ENCODE assay signal across 25 cellular contexts in genomic region chr3:1855836-1856235, GRCh38.
DNase-seq lines count a peak whose midpoint lies in the region; ATAC-seq, FAIRE-seq and TF ChIP-seq lines count a peak whose summit lies in the region.
"Had no signal": no experiment of that assay in that cellular context is flagged by ENCODE, and none has a peak within 500 bp of the region (broad histone marks: within the 10 kb centered on the region; RNA-seq: fewer than 3 reads in every experiment).

No MANE protein-coding gene starts in this region.

- H3K23me2 ChIP-seq in H9 (ENCODE audit: insufficient read length, low read depth, low read length, poor library complexity, severe bottlenecking) = no peaks in the 10 kb centered on the region

- no peak for DNase-seq in D721Med (ENCODE audit: insufficient read length, low spot score)
- DNase-seq in NCI-H69 (lab: John Stamatoyannopoulos, UW) = peak; percentile 4
- DNase-seq in neural crest cell (ENCODE audit: low read depth, low spot score) = no peak
- DNase-seq in NCI-H128 (lab: John Stamatoyannopoulos, UW; ENCODE audit: unreplicated experiment) = no peak
- DNase-seq in left ventricle myocardium superior = no peak
- no peak for DNase-seq in H9
- DNase-seq: 8988T; ACHN; AML-193; BE2C; Calu3; CD4-positive, alpha-beta T cell; CD8-positive, alpha-beta memory T cell; COR-L47; DMS153; DND-41; HFFc6 had no signal

- no peak overlapping the region for H4K5ac ChIP-seq in H9 (ENCODE audit: insufficient read length, low read depth, low read length)

- no peak overlapping the region for H2AFZ ChIP-seq in H9 (ENCODE audit: low read length)
- H2AFZ ChIP-seq: GM23338 had no signal

- no peak overlapping the region for H2BK20ac ChIP-seq in H9 (ENCODE audit: low read depth, low read length, poor library complexity, severe bottlenecking)

- ATAC-seq in GM18861 (IDR thresholded peaks at IDR 0.05; ENCODE audit: unreplicated experiment) = no peak
- ATAC-seq in left ventricle myocardium superior = no peak
- ATAC-seq: A549, GM23338 had no signal

- no peak overlapping the region for H2BK5ac ChIP-seq in H9 (ENCODE audit: insufficient read length, low read length)

- FAIRE-seq in D721Med (lab: Jason Lieb, UNC) = peak; percentile 41
- FAIRE-seq: A549, G401.6, GM12892 had no signal

- H3K14ac ChIP-seq in H9 (ENCODE audit: insufficient read depth, low read length) = no peak overlapping the region

- H3K4me1 ChIP-seq in H9 (ENCODE audit: insufficient read depth, low read length) = no peaks in the 10 kb centered on the region
- H3K4me1 ChIP-seq: A549, BE2C, HAP-1 had no signal

- H3K79me1 ChIP-seq in H9 (ENCODE audit: insufficient read depth, low read depth, low read length, poor library complexity, severe bottlenecking) = no peaks in the 10 kb centered on the region

- H3K36me3 Mint-ChIP-seq in neural crest cell (ENCODE audit: low read depth) (no peaks in the 10 kb centered on the region), H9 (ENCODE audit: insufficient read depth in 1 of 3, low read depth in 3 of 3) (no peaks in the 10 kb centered on the region)
- H3K36me3 Mint-ChIP-seq: CD14-positive monocyte; CD8-positive, alpha-beta memory T cell had no signal

- no peak overlapping the region for H3K9ac ChIP-seq in H9 (ENCODE audit: extremely low read depth, insufficient read length, low read length)
- H3K9ac ChIP-seq: BLaER1 treated with 17β-estradiol and CSF1 and Interleukin-3, amounts not matched to agents 10 nM and 100 nM had no signal

- WGBS in H9 (ENCODE audit: extremely low coverage, insufficient read length, low lambda C conversion rate) = no CpG with 5 or more reads among the region's 3 CpGs

- no peak overlapping the region for H3K23ac ChIP-seq in H9 (ENCODE audit: insufficient read length, low read depth, low read length)

- H2BK15ac ChIP-seq in H9 (ENCODE audit: low read depth, low read length) = no peak overlapping the region

- no peak overlapping the region for H3K4ac ChIP-seq in H9 (ENCODE audit: low read depth, low read length)

- H3K4me2 ChIP-seq in H9 (ENCODE audit: insufficient read depth, insufficient read length, low read length) = no peak overlapping the region
- H3K4me2 ChIP-seq: A549, GM23338 had no signal

- H3T11ph ChIP-seq in H9 (ENCODE audit: low read length) = no peak overlapping the region

- intact Hi-C loops in left ventricle myocardium superior (cut with micrococcal nuclease) = no loop called here

- H4K8ac ChIP-seq in H9 (replicated peaks; ENCODE audit: insufficient read length, low read depth, low read length) = no peak overlapping the region

- no peaks in the 10 kb centered on the region for H3K9me3 ChIP-seq in H9 (ENCODE audit: control insufficient read depth, low read depth, low read length)
- H3K9me3 ChIP-seq: A549; BE2C; BLaER1 treated with 17β-estradiol and CSF1 and Interleukin-3, amounts not matched to agents 10 nM and 100 nM; HAP-1 had no signal

- H2AK5ac ChIP-seq in H9 (ENCODE audit: insufficient read length, low read length) = no peak overlapping the region

- H3K27me3 Mint-ChIP-seq in neural crest cell (ENCODE audit: low read depth) (no peaks in the 10 kb centered on the region), H9 (ENCODE audit: low read depth) (no peaks in the 10 kb centered on the region)
- H3K27me3 Mint-ChIP-seq: CD4-positive, alpha-beta T cell; CD8-positive, alpha-beta memory T cell had no signal

- no peaks in the 10 kb centered on the region for H3K9me3 Mint-ChIP-seq in neural crest cell
- peaks cover 0 to 3% of the 10 kb centered on the region in 2 experiments; a peak in 1 of 5 replicates for H3K9me3 Mint-ChIP-seq in H9

- H3K27ac ChIP-seq in H9 (ENCODE audit: insufficient read length, low read depth, low read length) = no peak overlapping the region
- H3K27ac ChIP-seq: A549; BLaER1 treated with 17β-estradiol and CSF1 and Interleukin-3, amounts not matched to agents 10 nM and 100 nM had no signal

- no peak overlapping the region for H4K91ac ChIP-seq in H9 (ENCODE audit: insufficient read length, low read depth, low read length)

- TF ChIP-seq CTCF in D721Med (IDR thresholded peaks at IDR 0.05; ENCODE audit: insufficient read depth, missing control alignments) (no peak), neural crest cell (conservative IDR thresholded peaks at IDR 0.05) (no peak), H9 (conservative IDR thresholded peaks at IDR 0.05) (no peak)

- no peak overlapping the region for H3K18ac ChIP-seq in H9 (ENCODE audit: insufficient read length, low read depth, low read length)

- no peak overlapping the region for H2BK120ac ChIP-seq in H9 (ENCODE audit: low read depth, low read length, poor library complexity, severe bottlenecking)

- no peak overlapping the region for H2BK12ac ChIP-seq in H9 (ENCODE audit: insufficient read length, low read depth, low read length)

- H3K4me1 Mint-ChIP-seq in neural crest cell = peaks cover 22% of the 10 kb centered on the region
- H3K4me1 Mint-ChIP-seq in H9 = no peaks in the 10 kb centered on the region
- H3K4me1 Mint-ChIP-seq: CD14-positive monocyte; CD8-positive, alpha-beta memory T cell; GM23338 had no signal

- H3K27ac Mint-ChIP-seq in neural crest cell (ENCODE audit: unreplicated experiment) (peak overlapping the region; percentile 43), H9 (no peak overlapping the region)
- H3K27ac Mint-ChIP-seq: CD14-positive monocyte; CD4-positive, alpha-beta T cell; CD8-positive, alpha-beta memory T cell; GM23338; HFFc6 had no signal

- no peaks in the 10 kb centered on the region for H3K27me3 ChIP-seq in H9 (ENCODE audit: insufficient read depth, low read length)
- H3K27me3 ChIP-seq: BE2C; BLaER1 treated with 17β-estradiol and CSF1 and Interleukin-3, amounts not matched to agents 10 nM and 100 nM had no signal

- no peaks in the 10 kb centered on the region for H3K79me2 ChIP-seq in H9 (ENCODE audit: insufficient read depth, low read length)

- no peak overlapping the region for H3K56ac ChIP-seq in H9 (ENCODE audit: insufficient read length, low read depth, low read length)

- H3K4me3 Mint-ChIP-seq in neural crest cell = no peak overlapping the region
- no peak overlapping the region for H3K4me3 Mint-ChIP-seq in H9
- H3K4me3 Mint-ChIP-seq: CD14-positive monocyte; CD4-positive, alpha-beta T cell; CD8-positive, alpha-beta memory T cell; GM23338; HFFc6 had no signal

- H4K20me1 ChIP-seq in H9 (ENCODE audit: control insufficient read depth, insufficient read depth, insufficient read length) = no peaks in the 10 kb centered on the region
- H4K20me1 ChIP-seq: BLaER1 treated with 17β-estradiol and CSF1 and Interleukin-3, amounts not matched to agents 10 nM and 100 nM had no signal
